ENCODE assay signal across 1 cellular context in the genomic region with DNA sequence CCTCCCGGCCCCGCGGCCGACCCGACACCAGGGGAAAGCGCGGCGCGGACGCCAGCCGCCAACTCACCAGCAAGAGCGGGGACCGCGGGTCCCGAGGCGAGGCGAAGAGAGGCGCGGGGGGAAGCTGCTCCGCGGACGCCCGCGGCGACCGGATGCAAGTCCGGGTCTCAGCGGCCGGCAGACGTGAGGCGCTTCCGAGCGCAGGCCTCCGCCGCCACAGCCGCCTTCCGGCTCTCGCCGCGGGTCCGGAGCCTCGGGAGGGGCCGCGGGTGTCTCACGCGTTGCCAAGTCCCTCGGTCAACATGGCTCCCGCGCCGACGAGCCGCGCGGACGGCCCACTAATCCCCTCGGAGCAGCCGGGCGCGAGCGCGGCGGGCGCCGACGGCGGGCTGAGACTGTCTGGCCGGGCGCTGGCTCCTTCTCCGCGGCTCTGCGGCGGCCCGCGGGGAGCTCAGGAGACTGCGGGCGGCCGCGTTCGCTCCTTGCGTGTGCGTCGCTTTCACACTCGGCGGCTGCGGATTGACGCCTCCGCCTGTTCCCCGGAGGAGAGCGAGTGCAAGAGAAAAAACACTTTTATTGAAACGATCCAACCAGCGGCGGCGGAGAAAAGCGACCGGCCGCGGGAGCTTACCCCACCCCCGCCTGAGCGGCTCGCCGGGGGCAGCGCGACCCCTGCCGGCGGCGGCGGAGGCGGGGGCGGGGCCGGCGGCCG.
TF ChIP-seq lines count a peak whose summit lies in the region.

A gene (minus strand): TSS at position 521 of the 712 bp plus-strand sequence. CDS start 65,603 bp downstream, outside the sequence.

TF ChIP-seq in K562, 482 proteins besides CTCF, POLR2A, EP300 and RAD21 (continued from another document and continues in another):
- TF ChIP-seq, protein P1, sequence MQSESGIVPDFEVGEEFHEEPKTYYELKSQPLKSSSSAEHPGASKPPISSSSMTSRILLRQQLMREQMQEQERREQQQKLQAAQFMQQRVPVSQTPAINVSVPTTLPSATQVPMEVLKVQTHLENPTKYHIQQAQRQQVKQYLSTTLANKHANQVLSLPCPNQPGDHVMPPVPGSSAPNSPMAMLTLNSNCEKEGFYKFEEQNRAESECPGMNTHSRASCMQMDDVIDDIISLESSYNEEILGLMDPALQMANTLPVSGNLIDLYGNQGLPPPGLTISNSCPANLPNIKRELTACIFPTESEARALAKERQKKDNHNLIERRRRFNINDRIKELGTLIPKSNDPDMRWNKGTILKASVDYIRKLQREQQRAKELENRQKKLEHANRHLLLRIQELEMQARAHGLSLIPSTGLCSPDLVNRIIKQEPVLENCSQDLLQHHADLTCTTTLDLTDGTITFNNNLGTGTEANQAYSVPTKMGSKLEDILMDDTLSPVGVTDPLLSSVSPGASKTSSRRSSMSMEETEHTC (IDR thresholded peaks at IDR 0.05) = no peak
- TF ChIP-seq CBX8 (IDR thresholded peaks at IDR 0.05; ENCODE audit: borderline replicate concordance, extremely low read depth, low read depth, low read length, poor library complexity, severe bottlenecking) = no peak
- TF ChIP-seq SRSF1 (IDR thresholded peaks at IDR 0.05; ENCODE audit: low read depth, low read length) = no peak
- peak; percentile 66; the same call in 1 of the 2 replicates for TF ChIP-seq POLR2H (tag; IDR thresholded peaks at IDR 0.05; ENCODE audit: low read depth)
- TF ChIP-seq CREM (IDR thresholded peaks at IDR 0.05; ENCODE audit: low read depth) = peak; percentile 42
- no peak for TF ChIP-seq BACH1 (tag; IDR thresholded peaks at IDR 0.05)
- TF ChIP-seq SIX5 (IDR thresholded peaks at IDR 0.05; ENCODE audit: borderline replicate concordance in 1 of 2, insufficient read depth in 1 of 2, low read depth in 1 of 2, low read length in 2 of 2) = no peak
- TF ChIP-seq TBL1XR1 (IDR thresholded peaks at IDR 0.05; ENCODE audit: low read length in 2 of 2) = no peak
- TF ChIP-seq, protein P2, sequence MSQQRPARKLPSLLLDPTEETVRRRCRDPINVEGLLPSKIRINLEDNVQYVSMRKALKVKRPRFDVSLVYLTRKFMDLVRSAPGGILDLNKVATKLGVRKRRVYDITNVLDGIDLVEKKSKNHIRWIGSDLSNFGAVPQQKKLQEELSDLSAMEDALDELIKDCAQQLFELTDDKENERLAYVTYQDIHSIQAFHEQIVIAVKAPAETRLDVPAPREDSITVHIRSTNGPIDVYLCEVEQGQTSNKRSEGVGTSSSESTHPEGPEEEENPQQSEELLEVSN (IDR thresholded peaks at IDR 0.05; ENCODE audit: borderline replicate concordance in 1 of 2, extremely low read depth in 1 of 2, insufficient read depth in 1 of 2, insufficient read length in 1 of 2, low read depth in 1 of 2, low read length in 1 of 2, poor library complexity in 1 of 2, severe bottlenecking in 1 of 2) = peak in 1 of 2 experiments; percentile 26
- TF ChIP-seq KLF10 (CRISPR knock-in tag; IDR thresholded peaks at IDR 0.05) = no peak
- peak; percentile 72; the same call in 1 of the 2 replicates for TF ChIP-seq RB1 (IDR thresholded peaks at IDR 0.05; ENCODE audit: low read depth)
- no peak for TF ChIP-seq ZNF239 (CRISPR knock-in tag; IDR thresholded peaks at IDR 0.05)
- no peak for TF ChIP-seq MEIS2 (IDR thresholded peaks at IDR 0.05; ENCODE audit: partially characterized antibody)
- TF ChIP-seq OTX1 (CRISPR knock-in tag; IDR thresholded peaks at IDR 0.05) = no peak
- no peak for TF ChIP-seq NFE2L1 (tag; IDR thresholded peaks at IDR 0.05; ENCODE audit: borderline replicate concordance, low read depth)
- no peak for TF ChIP-seq PHF21A (IDR thresholded peaks at IDR 0.05; ENCODE audit: borderline replicate concordance, low read depth)
- TF ChIP-seq, protein P3, sequence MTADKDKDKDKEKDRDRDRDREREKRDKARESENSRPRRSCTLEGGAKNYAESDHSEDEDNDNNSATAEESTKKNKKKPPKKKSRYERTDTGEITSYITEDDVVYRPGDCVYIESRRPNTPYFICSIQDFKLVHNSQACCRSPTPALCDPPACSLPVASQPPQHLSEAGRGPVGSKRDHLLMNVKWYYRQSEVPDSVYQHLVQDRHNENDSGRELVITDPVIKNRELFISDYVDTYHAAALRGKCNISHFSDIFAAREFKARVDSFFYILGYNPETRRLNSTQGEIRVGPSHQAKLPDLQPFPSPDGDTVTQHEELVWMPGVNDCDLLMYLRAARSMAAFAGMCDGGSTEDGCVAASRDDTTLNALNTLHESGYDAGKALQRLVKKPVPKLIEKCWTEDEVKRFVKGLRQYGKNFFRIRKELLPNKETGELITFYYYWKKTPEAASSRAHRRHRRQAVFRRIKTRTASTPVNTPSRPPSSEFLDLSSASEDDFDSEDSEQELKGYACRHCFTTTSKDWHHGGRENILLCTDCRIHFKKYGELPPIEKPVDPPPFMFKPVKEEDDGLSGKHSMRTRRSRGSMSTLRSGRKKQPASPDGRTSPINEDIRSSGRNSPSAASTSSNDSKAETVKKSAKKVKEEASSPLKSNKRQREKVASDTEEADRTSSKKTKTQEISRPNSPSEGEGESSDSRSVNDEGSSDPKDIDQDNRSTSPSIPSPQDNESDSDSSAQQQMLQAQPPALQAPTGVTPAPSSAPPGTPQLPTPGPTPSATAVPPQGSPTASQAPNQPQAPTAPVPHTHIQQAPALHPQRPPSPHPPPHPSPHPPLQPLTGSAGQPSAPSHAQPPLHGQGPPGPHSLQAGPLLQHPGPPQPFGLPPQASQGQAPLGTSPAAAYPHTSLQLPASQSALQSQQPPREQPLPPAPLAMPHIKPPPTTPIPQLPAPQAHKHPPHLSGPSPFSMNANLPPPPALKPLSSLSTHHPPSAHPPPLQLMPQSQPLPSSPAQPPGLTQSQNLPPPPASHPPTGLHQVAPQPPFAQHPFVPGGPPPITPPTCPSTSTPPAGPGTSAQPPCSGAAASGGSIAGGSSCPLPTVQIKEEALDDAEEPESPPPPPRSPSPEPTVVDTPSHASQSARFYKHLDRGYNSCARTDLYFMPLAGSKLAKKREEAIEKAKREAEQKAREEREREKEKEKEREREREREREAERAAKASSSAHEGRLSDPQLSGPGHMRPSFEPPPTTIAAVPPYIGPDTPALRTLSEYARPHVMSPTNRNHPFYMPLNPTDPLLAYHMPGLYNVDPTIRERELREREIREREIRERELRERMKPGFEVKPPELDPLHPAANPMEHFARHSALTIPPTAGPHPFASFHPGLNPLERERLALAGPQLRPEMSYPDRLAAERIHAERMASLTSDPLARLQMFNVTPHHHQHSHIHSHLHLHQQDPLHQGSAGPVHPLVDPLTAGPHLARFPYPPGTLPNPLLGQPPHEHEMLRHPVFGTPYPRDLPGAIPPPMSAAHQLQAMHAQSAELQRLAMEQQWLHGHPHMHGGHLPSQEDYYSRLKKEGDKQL (CRISPR knock-in tag; IDR thresholded peaks at IDR 0.05; ENCODE audit: borderline replicate concordance) = no peak
- no peak for TF ChIP-seq STAT5A (IDR thresholded peaks at IDR 0.05; ENCODE audit: borderline replicate concordance, low read length)
- TF ChIP-seq, protein P4, sequence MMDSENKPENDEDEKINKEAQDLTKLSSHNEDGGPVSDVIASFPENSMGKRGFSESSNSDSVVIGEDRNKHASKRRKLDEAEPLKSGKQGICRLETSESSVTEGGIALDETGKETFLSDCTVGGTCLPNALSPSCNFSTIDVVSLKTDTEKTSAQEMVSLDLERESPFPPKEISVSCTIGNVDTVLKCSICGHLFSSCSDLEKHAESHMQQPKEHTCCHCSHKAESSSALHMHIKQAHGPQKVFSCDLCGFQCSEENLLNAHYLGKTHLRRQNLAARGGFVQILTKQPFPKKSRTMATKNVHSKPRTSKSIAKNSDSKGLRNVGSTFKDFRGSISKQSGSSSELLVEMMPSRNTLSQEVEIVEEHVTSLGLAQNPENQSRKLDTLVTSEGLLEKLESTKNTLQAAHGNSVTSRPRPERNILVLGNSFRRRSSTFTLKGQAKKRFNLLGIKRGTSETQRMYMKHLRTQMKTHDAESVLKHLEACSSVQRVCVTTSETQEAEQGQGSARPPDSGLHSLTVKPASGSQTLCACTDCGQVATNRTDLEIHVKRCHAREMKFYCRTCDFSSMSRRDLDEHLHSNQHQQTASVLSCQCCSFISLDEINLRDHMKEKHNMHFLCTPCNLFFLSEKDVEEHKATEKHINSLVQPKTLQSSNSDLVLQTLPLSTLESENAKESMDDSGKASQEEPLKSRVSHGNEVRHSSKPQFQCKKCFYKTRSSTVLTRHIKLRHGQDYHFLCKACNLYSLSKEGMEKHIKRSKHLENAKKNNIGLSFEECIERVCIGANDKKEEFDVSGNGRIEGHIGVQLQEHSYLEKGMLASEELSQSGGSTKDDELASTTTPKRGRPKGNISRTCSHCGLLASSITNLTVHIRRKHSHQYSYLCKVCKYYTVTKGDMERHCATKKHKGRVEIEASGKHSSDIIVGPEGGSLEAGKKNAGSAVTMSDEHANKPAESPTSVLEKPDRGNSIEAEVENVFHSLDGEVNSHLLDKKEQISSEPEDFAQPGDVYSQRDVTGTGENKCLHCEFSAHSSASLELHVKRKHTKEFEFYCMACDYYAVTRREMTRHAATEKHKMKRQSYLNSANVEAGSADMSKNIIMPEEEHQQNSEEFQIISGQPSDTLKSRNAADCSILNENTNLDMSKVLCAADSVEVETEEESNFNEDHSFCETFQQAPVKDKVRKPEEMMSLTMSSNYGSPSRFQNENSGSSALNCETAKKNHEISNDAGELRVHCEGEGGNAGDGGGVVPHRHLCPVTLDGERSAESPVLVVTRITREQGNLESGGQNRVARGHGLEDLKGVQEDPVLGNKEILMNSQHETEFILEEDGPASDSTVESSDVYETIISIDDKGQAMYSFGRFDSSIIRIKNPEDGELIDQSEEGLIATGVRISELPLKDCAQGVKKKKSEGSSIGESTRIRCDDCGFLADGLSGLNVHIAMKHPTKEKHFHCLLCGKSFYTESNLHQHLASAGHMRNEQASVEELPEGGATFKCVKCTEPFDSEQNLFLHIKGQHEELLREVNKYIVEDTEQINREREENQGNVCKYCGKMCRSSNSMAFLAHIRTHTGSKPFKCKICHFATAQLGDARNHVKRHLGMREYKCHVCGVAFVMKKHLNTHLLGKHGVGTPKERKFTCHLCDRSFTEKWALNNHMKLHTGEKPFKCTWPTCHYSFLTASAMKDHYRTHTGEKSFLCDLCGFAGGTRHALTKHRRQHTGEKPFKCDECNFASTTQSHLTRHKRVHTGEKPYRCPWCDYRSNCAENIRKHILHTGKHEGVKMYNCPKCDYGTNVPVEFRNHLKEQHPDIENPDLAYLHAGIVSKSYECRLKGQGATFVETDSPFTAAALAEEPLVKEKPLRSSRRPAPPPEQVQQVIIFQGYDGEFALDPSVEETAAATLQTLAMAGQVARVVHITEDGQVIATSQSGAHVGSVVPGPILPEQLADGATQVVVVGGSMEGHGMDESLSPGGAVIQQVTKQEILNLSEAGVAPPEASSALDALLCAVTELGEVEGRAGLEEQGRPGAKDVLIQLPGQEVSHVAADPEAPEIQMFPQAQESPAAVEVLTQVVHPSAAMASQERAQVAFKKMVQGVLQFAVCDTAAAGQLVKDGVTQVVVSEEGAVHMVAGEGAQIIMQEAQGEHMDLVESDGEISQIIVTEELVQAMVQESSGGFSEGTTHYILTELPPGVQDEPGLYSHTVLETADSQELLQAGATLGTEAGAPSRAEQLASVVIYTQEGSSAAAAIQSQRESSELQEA (IDR thresholded peaks at IDR 0.05; ENCODE audit: low read depth) = no peak
- no peak for TF ChIP-seq NCOA2 (IDR thresholded peaks at IDR 0.05; ENCODE audit: partially characterized antibody in 2 of 2)
- TF ChIP-seq SMAD4 (CRISPR knock-in tag; conservative IDR thresholded peaks at IDR 0.05) = peak; percentile 78
- no peak for TF ChIP-seq CHD2 (IDR thresholded peaks at IDR 0.05; ENCODE audit: low read depth, low read length)
- TF ChIP-seq HDGF (IDR thresholded peaks at IDR 0.05) = no peak
- no peak for TF ChIP-seq YBX1 (IDR thresholded peaks at IDR 0.05)
- TF ChIP-seq GABPB1 (CRISPR knock-in tag; IDR thresholded peaks at IDR 0.05) = 0 out of 2 replicates have a peak, but pooled peaks have one; percentile 13
- no peak for TF ChIP-seq STAT5B (CRISPR knock-in tag; IDR thresholded peaks at IDR 0.05)
- no peak for TF ChIP-seq TGIF2 (CRISPR knock-in tag; IDR thresholded peaks at IDR 0.05)
- no peak for TF ChIP-seq PHB (CRISPR knock-in tag; IDR thresholded peaks at IDR 0.05)
- TF ChIP-seq, protein P5, sequence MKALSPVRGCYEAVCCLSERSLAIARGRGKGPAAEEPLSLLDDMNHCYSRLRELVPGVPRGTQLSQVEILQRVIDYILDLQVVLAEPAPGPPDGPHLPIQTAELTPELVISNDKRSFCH (CRISPR knock-in tag; IDR thresholded peaks at IDR 0.05) = no peak
- TF ChIP-seq, protein P5 (tag; IDR thresholded peaks at IDR 0.05) = 0 out of 2 replicates have a peak, but pooled peaks have one; percentile 31
- 0 out of 2 replicates have a peak, but pooled peaks have one; percentile 13 for TF ChIP-seq CREB1 (IDR thresholded peaks at IDR 0.05)
- TF ChIP-seq CREB1 (CRISPR knock-in tag; IDR thresholded peaks at IDR 0.05) = no peak
- peak; percentile 42; the same call in 1 of the 2 replicates for TF ChIP-seq ILF3 (IDR thresholded peaks at IDR 0.05; ENCODE audit: borderline replicate concordance)
- peak; percentile 13; the same call in 1 of the 2 replicates for TF ChIP-seq ZBTB17 (CRISPR knock-in tag; IDR thresholded peaks at IDR 0.05)
- TF ChIP-seq PYGO2 (tag; IDR thresholded peaks at IDR 0.05) = no peak
- TF ChIP-seq HMGN3 (IDR thresholded peaks at IDR 0.05; ENCODE audit: borderline replicate concordance, extremely low read depth, insufficient read length, low read depth, low read length) = peak; percentile 45
- no peak for TF ChIP-seq MEF2D (tag; conservative IDR thresholded peaks at IDR 0.05; ENCODE audit: low read depth)
- peak; percentile 35; the same call in 1 of the 2 replicates for TF ChIP-seq ATF7 (IDR thresholded peaks at IDR 0.05)
- TF ChIP-seq, protein P6, sequence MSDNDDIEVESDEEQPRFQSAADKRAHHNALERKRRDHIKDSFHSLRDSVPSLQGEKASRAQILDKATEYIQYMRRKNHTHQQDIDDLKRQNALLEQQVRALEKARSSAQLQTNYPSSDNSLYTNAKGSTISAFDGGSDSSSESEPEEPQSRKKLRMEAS (CRISPR knock-in tag; IDR thresholded peaks at IDR 0.05) = no peak
- no peak for TF ChIP-seq MYNN (IDR thresholded peaks at IDR 0.05)
- TF ChIP-seq MYNN (CRISPR knock-in tag; IDR thresholded peaks at IDR 0.05) = no peak
- TF ChIP-seq NFATC3 (IDR thresholded peaks at IDR 0.05) = no peak
- TF ChIP-seq, protein P7, sequence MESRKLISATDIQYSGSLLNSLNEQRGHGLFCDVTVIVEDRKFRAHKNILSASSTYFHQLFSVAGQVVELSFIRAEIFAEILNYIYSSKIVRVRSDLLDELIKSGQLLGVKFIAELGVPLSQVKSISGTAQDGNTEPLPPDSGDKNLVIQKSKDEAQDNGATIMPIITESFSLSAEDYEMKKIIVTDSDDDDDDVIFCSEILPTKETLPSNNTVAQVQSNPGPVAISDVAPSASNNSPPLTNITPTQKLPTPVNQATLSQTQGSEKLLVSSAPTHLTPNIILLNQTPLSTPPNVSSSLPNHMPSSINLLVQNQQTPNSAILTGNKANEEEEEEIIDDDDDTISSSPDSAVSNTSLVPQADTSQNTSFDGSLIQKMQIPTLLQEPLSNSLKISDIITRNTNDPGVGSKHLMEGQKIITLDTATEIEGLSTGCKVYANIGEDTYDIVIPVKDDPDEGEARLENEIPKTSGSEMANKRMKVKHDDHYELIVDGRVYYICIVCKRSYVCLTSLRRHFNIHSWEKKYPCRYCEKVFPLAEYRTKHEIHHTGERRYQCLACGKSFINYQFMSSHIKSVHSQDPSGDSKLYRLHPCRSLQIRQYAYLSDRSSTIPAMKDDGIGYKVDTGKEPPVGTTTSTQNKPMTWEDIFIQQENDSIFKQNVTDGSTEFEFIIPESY (CRISPR knock-in tag; IDR thresholded peaks at IDR 0.05) = no peak
- TF ChIP-seq TAF1 (IDR thresholded peaks at IDR 0.05; ENCODE audit: control insufficient read depth, extremely low read depth, insufficient read depth, low read length, severe bottlenecking) = peak; percentile 76
